ENCODE assay signal across 27 cellular contexts in genomic region chr1:158833269-158833668, GRCh38. TPM values are rescaled to one million over a fixed set of nuclear protein-coding genes. Genes with fewer than 3 reads are reported as not detected.
DNase-seq lines count a peak whose midpoint lies in the region; ATAC-seq, FAIRE-seq and TF ChIP-seq lines count a peak whose summit lies in the region.
"Had no signal": no experiment of that assay in that cellular context is flagged by ENCODE, and none has a peak within 500 bp of the region (broad histone marks: within the 10 kb centered on the region; RNA-seq: fewer than 3 reads in every experiment).

No MANE protein-coding gene starts in this region.

- no TSS peak for BruUV-seq in GM12878 (replicated peaks; lab: Mats Ljungman, UMichigan)

- peaks cover 15% of the 10 kb centered on the region for H3K4me1 Mint-ChIP-seq in activated T-cell treated with anti-CD3 and anti-CD28 coated beads, Interleukin-2, amount 50 U/mL, for 72 hours (ENCODE audit: low read depth)
- H3K4me1 Mint-ChIP-seq: WTC11 had no signal

- in situ Hi-C loops in GM12878 (cut with MboI), result loop anchor here (5.0 kb wide), 2 partner anchors 174 to 239 kb away; partner anchors contain the start of gene IFI16

- H3K36me3 ChIP-seq in GM12878 (ENCODE audit: control insufficient read depth in 2 of 2, insufficient read depth in 2 of 2, low read length in 1 of 2) (no peaks in the 10 kb centered on the region), sigmoid colon (no peaks in the 10 kb centered on the region)

- no peaks in the 10 kb centered on the region for H4K20me1 ChIP-seq in GM12878 (ENCODE audit: control insufficient read depth, insufficient read depth)

- peak overlapping the region; percentile 62 for H3K4me3 ChIP-seq in GM12878
- peak overlapping the region in 4 of 7 experiments; percentile 1 to 9 (median 8) for H3K4me3 ChIP-seq in skin epidermis
- no peak overlapping the region for H3K4me3 ChIP-seq in sigmoid colon
- H3K4me3 ChIP-seq: GM23248, K562 had no signal

- H3K4me2 ChIP-seq in GM12878 (ENCODE audit: control insufficient read depth, insufficient read depth), result peak overlapping the region; percentile 26

- intact Hi-C loops in GM12878 (cut with micrococcal nuclease; ENCODE audit: unreplicated experiment) (no loop called here), sigmoid colon (cut with DNase I) (no loop called here)

- TF ChIP-seq CTCF in GM12878 (IDR thresholded peaks at IDR 0.05 in 2 of 3, conservative IDR thresholded peaks at IDR 0.05 in 1 of 3; ENCODE audit: control insufficient read depth in 2 of 3, extremely low read depth in 1 of 3, insufficient read depth in 1 of 3, low read depth in 3 of 3, low read length in 3 of 3) (no peak), sigmoid colon (IDR thresholded peaks at IDR 0.05) (no peak)

- peak; percentile 20 for FAIRE-seq in GM12891 (lab: Jason Lieb, UNC)
- no peak for FAIRE-seq in GM12878 (lab: Jason Lieb, UNC)
- FAIRE-seq: K562, kidney had no signal

- H3K9ac ChIP-seq in GM12878 (ENCODE audit: control insufficient read depth, insufficient read depth, low read length), result 0 out of 2 replicates have a peak overlapping the region, but pooled peaks have one; percentile 86
- H3K9ac ChIP-seq: GM23248 had no signal

- SMC1A ChIA-PET in GM12878 (lab: Charles Lee; ENCODE audit: uncharacterized antibody, unreplicated experiment), result interaction anchor here (0.8 to 5.7 kb wide), 7 partner anchors 9 to 244 kb away, joined by 3 to 31 read pairs (median 4); partner anchors contain the start of gene AIM2

- peaks cover 7 to 10% of the 10 kb centered on the region in 2 donors for H3K9me3 Mint-ChIP-seq in activated T-cell treated with anti-CD3 and anti-CD28 coated beads, Interleukin-2, amount 50 U/mL, for 72 hours

- POLR2A ChIA-PET in GM12878 (lab: Charles Lee), result interaction anchor here (1.3 to 2.1 kb wide), 2 partner anchors 176 to 243 kb away, joined by 3 to 8 read pairs; partner anchors contain the start of genes AIM2 and IFI16

- peaks cover 1% of the 10 kb centered on the region for H3K27me3 Mint-ChIP-seq in activated T-cell treated with anti-CD3 and anti-CD28 coated beads, Interleukin-2, amount 50 U/mL, for 72 hours (ENCODE audit: low read depth)
- H3K27me3 Mint-ChIP-seq: activated CD4-positive, alpha-beta memory T cell treated with anti-CD3 and anti-CD28 coated beads for 36 hours had no signal

- TF ChIP-seq POLR2A in GM12891 (IDR thresholded peaks at IDR 0.05; ENCODE audit: low read depth, low read length) (no peak), GM12878 (IDR thresholded peaks at IDR 0.05; ENCODE audit: low read depth, low read length) (no peak), sigmoid colon (IDR thresholded peaks at IDR 0.05) (no peak)

- H3K27ac ChIP-seq in GM12878 (ENCODE audit: control insufficient read depth, insufficient read depth), result peak overlapping the region; percentile 66
- H3K27ac ChIP-seq in skin epidermis, result peak overlapping the region in 2 of 21 experiments; percentile 1 to 37
- H3K27ac ChIP-seq in sigmoid colon, result no peak overlapping the region
- H3K27ac ChIP-seq: epithelial cell of prostate, GM23248 had no signal

- no peak overlapping the region for H3K4me3 Mint-ChIP-seq in activated T-cell treated with anti-CD3 and anti-CD28 coated beads, Interleukin-2, amount 50 U/mL, for 72 hours
- H3K4me3 Mint-ChIP-seq: activated CD4-positive, alpha-beta memory T cell treated with anti-CD3 and anti-CD28 coated beads for 36 hours; activated naive CD8-positive, alpha-beta T cell treated with anti-CD3 and anti-CD28 coated beads for 36 hours; CD4-positive, CD25-positive, alpha-beta regulatory T cell; naive thymus-derived CD4-positive, alpha-beta T cell; WTC11 had no signal

- DNase-seq in GM12891 (ENCODE audit: insufficient read length, low spot score) (no peak), NOMO-1 (lab: John Stamatoyannopoulos, UW; ENCODE audit: unreplicated experiment in 2 of 2) (peak; percentile 75 to 90), GM12878 (ENCODE audit: low read depth, low spot score) (no peak), ecto neural progenitor cell (ENCODE audit: low spot score) (no peak), sigmoid colon (no peak)
- DNase-seq in activated T-cell treated with anti-CD3 and anti-CD28 coated beads, Interleukin-2, amount 50 U/mL, for 72 hours, result no peak
- no peak for DNase-seq in stimulated activated CD4-positive, alpha-beta T cell treated with anti-CD3 and anti-CD28 coated beads, Interleukin-4, amount 100 ng/mL, for 24 hours
- DNase-seq: activated CD4-positive, alpha-beta memory T cell treated with anti-CD3 and anti-CD28 coated beads for 36 hours; activated CD8-positive, alpha-beta memory T cell treated with anti-CD3 and anti-CD28 coated beads, Interleukin-2, amount 50 U/mL, for 48 hours; activated naive CD8-positive, alpha-beta T cell treated with anti-CD3 and anti-CD28 coated beads for 36 hours; CD4-positive, CD25-positive, alpha-beta regulatory T cell; central memory CD4-positive, alpha-beta T cell; GM23248; kidney; mesendoderm; naive thymus-derived CD4-positive, alpha-beta T cell; NCI-H1694; NCI-H510A; stimulated activated naive CD8-positive, alpha-beta T cell treated with anti-CD3 and anti-CD28 coated beads, Interleukin-15, Interleukin-2, amounts not matched to agents 100 U/mL and 50 U/mL, for 24 hours; T1000 had no signal

- no peak for ATAC-seq in GM12878
- no peak for ATAC-seq in activated T-cell treated with anti-CD3 and anti-CD28 coated beads, Interleukin-2, amount 50 U/mL, for 72 hours (replicated peaks in 1 of 2)
- ATAC-seq: K562; naive thymus-derived CD4-positive, alpha-beta T cell; stimulated activated naive CD8-positive, alpha-beta T cell treated with anti-CD3 and anti-CD28 coated beads, Interleukin-15, Interleukin-2, amounts not matched to agents 100 U/mL and 50 U/mL, for 24 hours; WTC11 had no signal

- no peak for TF ChIP-seq EP300 in GM12878 (IDR thresholded peaks at IDR 0.05; ENCODE audit: borderline replicate concordance in 1 of 2, control insufficient read depth in 1 of 2, low read depth in 2 of 2, low read length in 2 of 2)
- TF ChIP-seq EP300 in sigmoid colon (IDR thresholded peaks at IDR 0.05), result no peak

- H3K4me1 ChIP-seq in GM12878 (ENCODE audit: control insufficient read depth, insufficient read depth, low read length), result peaks cover 9% of the 10 kb centered on the region; the same call in 1 of the 2 replicates
- no peaks in the 10 kb centered on the region for H3K4me1 ChIP-seq in sigmoid colon

- H3K9me3 ChIP-seq in GM12878 (replicated peaks; ENCODE audit: control insufficient read depth, insufficient read depth, low read length) (peaks cover 9% of the 10 kb centered on the region; the same call in 2 of the 3 replicates), sigmoid colon (peaks cover 0 to 4% (median 2%) of the 10 kb centered on the region in 4 donors)

- RAD21 ChIA-PET in GM12878 (lab: Charles Lee; ENCODE audit: unreplicated experiment), result interaction anchor here (0.6 to 4.4 kb wide), 7 partner anchors 10 to 503 kb away, joined by 3 to 18 read pairs (median 3); no protein-coding TSS in a partner anchor

- 73% methylated on average over 3 of the region's 3 CpGs for WGBS in GM12878 (ENCODE audit: insufficient coverage, insufficient replicate concordance, low lambda C conversion rate, missing lambda C conversion rate)
- 80 to 88% methylated on average over 3 of the region's 3 CpGs for WGBS in sigmoid colon, 2 donors

- H3K27ac Mint-ChIP-seq in activated T-cell treated with anti-CD3 and anti-CD28 coated beads, Interleukin-2, amount 50 U/mL, for 72 hours, result no peak overlapping the region
- H3K27ac Mint-ChIP-seq: activated CD4-positive, alpha-beta memory T cell treated with anti-CD3 and anti-CD28 coated beads for 36 hours; activated naive CD8-positive, alpha-beta T cell treated with anti-CD3 and anti-CD28 coated beads for 36 hours; activated T-helper 2 cell treated with anti-CD3 and anti-CD28 coated beads, Interferon-gamma antibody, Interleukin-2, Interleukin-4, amounts not matched to agents 10 μg/mL and 5 μg/mL and 100 μg/mL, durations not matched to agents 14 hours and 24 hours and 36 hours; CD4-positive, CD25-positive, alpha-beta regulatory T cell; naive thymus-derived CD4-positive, alpha-beta T cell; WTC11 had no signal

- H3K36me3 Mint-ChIP-seq in activated T-cell treated with anti-CD3 and anti-CD28 coated beads, Interleukin-2, amount 50 U/mL, for 72 hours (ENCODE audit: insufficient read depth in 2 of 2), result peaks cover 9 to 13% of the 10 kb centered on the region in 2 donors

- H3K27me3 ChIP-seq in GM12878 (replicated peaks in 1 of 2; ENCODE audit: control insufficient read depth in 2 of 2, insufficient read depth in 2 of 2, low read length in 1 of 2) (no peaks in the 10 kb centered on the region), sigmoid colon (no peaks in the 10 kb centered on the region)

- no peak overlapping the region; the same call in 1 of the 2 replicates for H2AFZ ChIP-seq in GM12878 (ENCODE audit: control insufficient read depth, low read depth, low read length)
- H2AFZ ChIP-seq: GM23248 had no signal

- peaks cover 45% of the 10 kb centered on the region for H3K79me2 ChIP-seq in GM12878 (ENCODE audit: control insufficient read depth, insufficient read depth, low read length)

- CTCF ChIA-PET in GM12878 (lab: Yijun Ruan, JAX), result interaction anchor here (1.0 to 1.5 kb wide), 4 partner anchors 9 to 630 kb away, joined by 3 to 5 read pairs (median 3); no protein-coding TSS in a partner anchor

- TF ChIP-seq RAD21 in GM12878 (IDR thresholded peaks at IDR 0.05; ENCODE audit: insufficient read depth, low read depth, low read length), result no peak

RNA-seq across cellular contexts. Expression of gene MNDA, which starts 2.1 kb away (rescaled TPM):
- 43.0 TPM for polyA plus RNA-seq in GM12891 (2012; ENCODE audit: low read depth, missing spikeins)
- total RNA-seq in GM12878 (2013; cell fraction: nucleolus; rRNA removed), result 33.3 and 40.2 TPM in 2 replicates
- total RNA-seq in GM12878 (2014; rRNA removed), result 36.1 and 45.1 TPM in 2 replicates
- total RNA-seq in GM12878 (2014; rRNA removed; fragmentation: Illumina TruSeq; extraction: Trizol), result 72.2 and 74.7 TPM in 2 replicates
- 36.8 and 37.6 TPM in 2 replicates for total RNA-seq in GM12878 (2021)
- polyA plus RNA-seq in GM12878 (2011; ENCODE audit: low read depth), result 27.1 TPM
- polyA plus RNA-seq in GM12878 (2011; rRNA removed), result 37.1 and 49.1 TPM in 2 replicates
- polyA plus RNA-seq in GM12878 (2011; cell fraction: cytosol; rRNA removed), result 10.2 and 11.6 TPM in 2 replicates
- 21.8 and 23.6 TPM in 2 replicates for polyA plus RNA-seq in GM12878 (2011; cell fraction: nucleus; rRNA removed)
- 32.5 and 37.8 TPM in 2 replicates for polyA plus RNA-seq in GM12878 (2012)
- polyA plus RNA-seq in GM12878 (2014; fragmentation: Illumina TruSeq; extraction: Trizol), result 83.0 and 116 TPM in 2 replicates
- polyA plus RNA-seq in GM12878 (2014; fragmentation: Nextera tagmentation; extraction: Ambion mirVana), result 10 to 100 TPM; 81.9 to 91.8 TPM
- polyA plus RNA-seq in GM12878 (2014; rRNA removed), result 32.1 and 38.9 TPM in 2 replicates
- polyA plus RNA-seq in GM12878 (2016; fragmentation: Nextera tagmentation; extraction: Ambion mirVana), result 10 to 100 TPM; 20.1 to 21.4 TPM
- polyA minus RNA-seq in GM12878 (2011; rRNA and poly(A)+ RNA removed), result 7.2 and 10.4 TPM in 2 replicates
- 4.9 and 6.0 TPM in 2 replicates for polyA minus RNA-seq in GM12878 (2011; cell fraction: cytosol; rRNA and poly(A)+ RNA removed)
- 9.9 and 12.5 TPM in 2 replicates for polyA minus RNA-seq in GM12878 (2011; cell fraction: nucleus; rRNA and poly(A)+ RNA removed)
- not detected for total RNA-seq in activated T-cell treated with anti-CD3 and anti-CD28 coated beads, Interleukin-2, amount 50 U/mL, for 72 hours
- 1 to 10 TPM; 1.9 to 7.7 (median 5.3) TPM for total RNA-seq in sigmoid colon
- 1 to 10 TPM; 3.9 to 6.0 (median 4.8) TPM for polyA plus RNA-seq in sigmoid colon
- total RNA-seq: activated CD4-positive, alpha-beta memory T cell treated with anti-CD3 and anti-CD28 coated beads for 36 hours; activated T-helper 2 cell treated with anti-CD3 and anti-CD28 coated beads, Interferon-gamma antibody, Interleukin-2, Interleukin-4, amounts not matched to agents 10 μg/mL and 5 μg/mL and 100 μg/mL, durations not matched to agents 14 hours and 24 hours and 36 hours; CD4-positive, CD25-positive, alpha-beta regulatory T cell; GM23248; osteocyte had no signal
- polyA plus RNA-seq: GM23248 had no signal

RNA-seq across cellular contexts. Expression of gene OR6N2, which starts 52.3 kb away (rescaled TPM):
- polyA plus RNA-seq in GM12891 (2012; ENCODE audit: low read depth, missing spikeins), result not detected
- 0.27 TPM in 1 of 2 replicates, not detected in the other for total RNA-seq in GM12878 (2013; cell fraction: nucleolus; rRNA removed)
- total RNA-seq in GM12878 (2014; rRNA removed) (not detected in 2 replicates), GM12878 (2014; rRNA removed; fragmentation: Illumina TruSeq; extraction: Trizol) (not detected in 2 replicates), GM12878 (2021) (not detected in 2 replicates), sigmoid colon (not detected)
- polyA plus RNA-seq in GM12878 (2011; ENCODE audit: low read depth), result not detected
- polyA plus RNA-seq in GM12878 (2011; rRNA removed) (not detected in 2 replicates), GM12878 (2014; fragmentation: Illumina TruSeq; extraction: Trizol) (not detected in 2 replicates), GM12878 (2014; fragmentation: Nextera tagmentation; extraction: Ambion mirVana) (not detected), GM12878 (2014; rRNA removed) (not detected in 2 replicates), GM12878 (2016; fragmentation: Nextera tagmentation; extraction: Ambion mirVana) (not detected), sigmoid colon (not detected)
- not detected in 2 replicates for polyA plus RNA-seq in GM12878 (2011; cell fraction: cytosol; rRNA removed)
- not detected in 2 replicates for polyA plus RNA-seq in GM12878 (2011; cell fraction: nucleus; rRNA removed)
- not detected in 2 replicates for polyA plus RNA-seq in GM12878 (2012)
- polyA minus RNA-seq in GM12878 (2011; rRNA and poly(A)+ RNA removed), result not detected in 2 replicates
- not detected in 2 replicates for polyA minus RNA-seq in GM12878 (2011; cell fraction: cytosol; rRNA and poly(A)+ RNA removed)
- not detected in 2 replicates for polyA minus RNA-seq in GM12878 (2011; cell fraction: nucleus; rRNA and poly(A)+ RNA removed)
- not detected for total RNA-seq in activated T-cell treated with anti-CD3 and anti-CD28 coated beads, Interleukin-2, amount 50 U/mL, for 72 hours
- total RNA-seq: activated CD4-positive, alpha-beta memory T cell treated with anti-CD3 and anti-CD28 coated beads for 36 hours; activated naive CD8-positive, alpha-beta T cell treated with anti-CD3 and anti-CD28 coated beads for 36 hours; activated T-helper 2 cell treated with anti-CD3 and anti-CD28 coated beads, Interferon-gamma antibody, Interleukin-2, Interleukin-4, amounts not matched to agents 10 μg/mL and 5 μg/mL and 100 μg/mL, durations not matched to agents 14 hours and 24 hours and 36 hours; CD4-positive, CD25-positive, alpha-beta regulatory T cell; GM23248; K562; kidney; osteocyte; WTC11 had no signal
- polyA plus RNA-seq: CD4-positive, CD25-positive, alpha-beta regulatory T cell; GM23248; K562; naive thymus-derived CD4-positive, alpha-beta T cell; thymus had no signal

Comparison
In these comparisons a context has a peak if more than half of its experiments do, and no peak if none do; other contexts are left out.
1. DNase-seq: peak in NOMO-1 (2 of 2); none in GM12891 (single experiment), GM12878 (single experiment), ecto neural progenitor cell (single experiment), activated T-cell treated with anti-CD3 and anti-CD28 coated beads, Interleukin-2, amount 50 U/mL, for 72 hours (0 of 2), sigmoid colon (single experiment) and stimulated activated CD4-positive, alpha-beta T cell treated with anti-CD3 and anti-CD28 coated beads, Interleukin-4, amount 100 ng/mL, for 24 hours (single experiment).
2. H3K4me3 ChIP-seq: peak in GM12878 (single experiment) and skin epidermis (4 of 7); none in sigmoid colon (0 of 4).